17 cellular contexts compared by ENCODE assay signal in genomic region chr9:78044886-78045285, GRCh38. TPM values are rescaled to one million over a fixed set of nuclear protein-coding genes. Genes with fewer than 3 reads are reported as not detected.
DNase-seq lines count a peak whose midpoint lies in the region; ATAC-seq and TF ChIP-seq lines count a peak whose summit lies in the region.
"Had no signal": no experiment of that assay in that cellular context is flagged by ENCODE, and none has a peak within 500 bp of the region (broad histone marks: within the 10 kb centered on the region; RNA-seq: fewer than 3 reads in every experiment).

No MANE protein-coding gene starts in this region.

- POLR2A ChIA-PET in WTC11 (lab: Charles Lee) = no interaction called here

- TF ChIP-seq CTCF in GM23338 (conservative IDR thresholded peaks at IDR 0.05; ENCODE audit: low read depth in 2 of 2) (no peak), WTC11 (IDR thresholded peaks at IDR 0.05) (no peak)

- H3K27ac Mint-ChIP-seq in activated naive CD4-positive, alpha-beta T cell treated with anti-CD3 and anti-CD28 coated beads, Interleukin-2, amount 50 U/mL, for 24 hours = peak overlapping the region; percentile 59
- H3K27ac Mint-ChIP-seq in GM23338 (no peak overlapping the region), WTC11 (no peak overlapping the region)
- H3K27ac Mint-ChIP-seq: B cell; CD8-positive, alpha-beta T cell had no signal

- no peak overlapping the region for H3K4me2 ChIP-seq in GM23338
- H3K4me2 ChIP-seq: BLaER1 had no signal

- no peaks in the 10 kb centered on the region for H3K27me3 ChIP-seq in GM23338 (ENCODE audit: insufficient read depth)
- H3K27me3 ChIP-seq: BLaER1 had no signal

- no peaks in the 10 kb centered on the region for H3K4me1 ChIP-seq in GM23338 (ENCODE audit: insufficient read depth)
- H3K4me1 ChIP-seq: BLaER1, Caco-2 had no signal

- H3K27ac ChIP-seq in GM23338 (ENCODE audit: low read depth) = no peak overlapping the region
- H3K27ac ChIP-seq: BLaER1, C4-2B had no signal

- H3F3A ChIP-seq in GM23338 (replicated peaks; ENCODE audit: low read depth) = no peaks in the 10 kb centered on the region

- peak overlapping the region; percentile 82 for H2AFZ ChIP-seq in GM23338

- no peak for DNase-seq in activated naive CD4-positive, alpha-beta T cell treated with anti-CD3 and anti-CD28 coated beads, Interleukin-2, amount 50 U/mL, for 16 hours
- DNase-seq in GM23338 (ENCODE audit: low spot score) (no peak), WTC11 (ENCODE audit: low spot score) (no peak), EL (no peak), AML-193 (lab: John Stamatoyannopoulos, UW) (no peak)
- DNase-seq: 8988T; Caco-2; CD4-positive, CD25-positive, alpha-beta regulatory T cell; CD8-positive, alpha-beta T cell; DMS79 treated with DMSO at 0.1 percent for 48 hours; GOT3; H7; HCEC 1CT had no signal

- no peaks in the 10 kb centered on the region for H3K36me3 ChIP-seq in GM23338 (ENCODE audit: insufficient read depth)
- H3K36me3 ChIP-seq: BLaER1 had no signal

- H3K9me3 Mint-ChIP-seq in activated naive CD4-positive, alpha-beta T cell treated with anti-CD3 and anti-CD28 coated beads, Interleukin-2, amount 50 U/mL, for 24 hours = no peaks in the 10 kb centered on the region
- H3K9me3 Mint-ChIP-seq in GM23338 (no peaks in the 10 kb centered on the region), WTC11 (no peaks in the 10 kb centered on the region)
- H3K9me3 Mint-ChIP-seq: CD4-positive, CD25-positive, alpha-beta regulatory T cell; CD8-positive, alpha-beta T cell had no signal

- H3K79me2 ChIP-seq in GM23338 (replicated peaks; ENCODE audit: insufficient read depth) = no peaks in the 10 kb centered on the region

- no peak overlapping the region for H3K4me3 Mint-ChIP-seq in activated naive CD4-positive, alpha-beta T cell treated with anti-CD3 and anti-CD28 coated beads, Interleukin-2, amount 50 U/mL, for 24 hours
- no peak overlapping the region for H3K4me3 Mint-ChIP-seq in GM23338
- H3K4me3 Mint-ChIP-seq in WTC11 = no peak overlapping the region
- H3K4me3 Mint-ChIP-seq: B cell; CD4-positive, CD25-positive, alpha-beta regulatory T cell; CD8-positive, alpha-beta T cell had no signal

- H3K4me3 ChIP-seq in GM23338 = no peak overlapping the region
- H3K4me3 ChIP-seq: BLaER1 had no signal

- H3K4me1 Mint-ChIP-seq in activated naive CD4-positive, alpha-beta T cell treated with anti-CD3 and anti-CD28 coated beads, Interleukin-2, amount 50 U/mL, for 24 hours = no peaks in the 10 kb centered on the region
- H3K4me1 Mint-ChIP-seq in GM23338 (peaks cover 6% of the 10 kb centered on the region; the same call in 2 of the 3 replicates), WTC11 (peaks cover 6% of the 10 kb centered on the region)
- H3K4me1 Mint-ChIP-seq: B cell had no signal

- H3K9me2 ChIP-seq in GM23338 (ENCODE audit: insufficient read depth) = no peaks in the 10 kb centered on the region

- H3K36me3 Mint-ChIP-seq in activated naive CD4-positive, alpha-beta T cell treated with anti-CD3 and anti-CD28 coated beads, Interleukin-2, amount 50 U/mL, for 24 hours = no peaks in the 10 kb centered on the region
- H3K36me3 Mint-ChIP-seq in GM23338 (ENCODE audit: low read depth) (no peaks in the 10 kb centered on the region), WTC11 (no peaks in the 10 kb centered on the region)
- H3K36me3 Mint-ChIP-seq: CD8-positive, alpha-beta T cell had no signal

- H3K27me3 Mint-ChIP-seq in activated naive CD4-positive, alpha-beta T cell treated with anti-CD3 and anti-CD28 coated beads, Interleukin-2, amount 50 U/mL, for 24 hours = peaks cover 2% of the 10 kb centered on the region
- H3K27me3 Mint-ChIP-seq in GM23338 (ENCODE audit: insufficient read depth, low read depth, poor library complexity) = peaks cover 3% of the 10 kb centered on the region
- H3K27me3 Mint-ChIP-seq in WTC11 (ENCODE audit: low read depth) = no peaks in the 10 kb centered on the region

- ATAC-seq in GM23338 (no peak), WTC11 (no peak)
- ATAC-seq: CD8-positive, alpha-beta T cell had no signal

- CTCF ChIA-PET in WTC11 (lab: Charles Lee) = interaction anchor here (1.0 to 3.9 kb wide), 4 partner anchors 9 to 148 kb away, joined by 3 to 15 read pairs (median 6); no protein-coding TSS in a partner anchor

- no peaks in the 10 kb centered on the region for H4K20me1 ChIP-seq in GM23338 (replicated peaks; ENCODE audit: insufficient read depth)
- H4K20me1 ChIP-seq: BLaER1 had no signal

TF ChIP-seq in GM23338, 12 proteins besides CTCF, POLR2A, EP300 and RAD21 (continues in another document):
- TF ChIP-seq ETS1 (IDR thresholded peaks at IDR 0.05) = no peak
- TF ChIP-seq EZH2phosphoT487 (IDR thresholded peaks at IDR 0.05; ENCODE audit: unreplicated experiment) = no peak
- TF ChIP-seq NANOG (IDR thresholded peaks at IDR 0.05; ENCODE audit: borderline replicate concordance) = no peak

TF ChIP-seq in WTC11, 78 proteins besides CTCF, POLR2A, EP300 and RAD21:
- TF ChIP-seq ZNF512 (CRISPR knock-in tag; IDR thresholded peaks at IDR 0.05; ENCODE audit: borderline replicate concordance) = no peak
- peak; percentile 45 for TF ChIP-seq USF2 (CRISPR knock-in tag; IDR thresholded peaks at IDR 0.05)

RNA-seq across cellular contexts. Expression of gene GNAQ, which starts 13.3 kb away (rescaled TPM):
- total RNA-seq in GM23338 (2014; rRNA removed; shearing (Covaris generic)) = 43.1 and 59.1 TPM in 2 replicates
- 21.1 and 22.3 TPM in 2 replicates for polyA plus RNA-seq in GM23338 (2016; fragmentation: Nextera tagmentation; extraction: Ambion mirVana)
- 48.6 to 55.5 TPM (median 50.4 TPM) in 3 replicates for total RNA-seq in WTC11 (2021)
